In the genomic region with DNA sequence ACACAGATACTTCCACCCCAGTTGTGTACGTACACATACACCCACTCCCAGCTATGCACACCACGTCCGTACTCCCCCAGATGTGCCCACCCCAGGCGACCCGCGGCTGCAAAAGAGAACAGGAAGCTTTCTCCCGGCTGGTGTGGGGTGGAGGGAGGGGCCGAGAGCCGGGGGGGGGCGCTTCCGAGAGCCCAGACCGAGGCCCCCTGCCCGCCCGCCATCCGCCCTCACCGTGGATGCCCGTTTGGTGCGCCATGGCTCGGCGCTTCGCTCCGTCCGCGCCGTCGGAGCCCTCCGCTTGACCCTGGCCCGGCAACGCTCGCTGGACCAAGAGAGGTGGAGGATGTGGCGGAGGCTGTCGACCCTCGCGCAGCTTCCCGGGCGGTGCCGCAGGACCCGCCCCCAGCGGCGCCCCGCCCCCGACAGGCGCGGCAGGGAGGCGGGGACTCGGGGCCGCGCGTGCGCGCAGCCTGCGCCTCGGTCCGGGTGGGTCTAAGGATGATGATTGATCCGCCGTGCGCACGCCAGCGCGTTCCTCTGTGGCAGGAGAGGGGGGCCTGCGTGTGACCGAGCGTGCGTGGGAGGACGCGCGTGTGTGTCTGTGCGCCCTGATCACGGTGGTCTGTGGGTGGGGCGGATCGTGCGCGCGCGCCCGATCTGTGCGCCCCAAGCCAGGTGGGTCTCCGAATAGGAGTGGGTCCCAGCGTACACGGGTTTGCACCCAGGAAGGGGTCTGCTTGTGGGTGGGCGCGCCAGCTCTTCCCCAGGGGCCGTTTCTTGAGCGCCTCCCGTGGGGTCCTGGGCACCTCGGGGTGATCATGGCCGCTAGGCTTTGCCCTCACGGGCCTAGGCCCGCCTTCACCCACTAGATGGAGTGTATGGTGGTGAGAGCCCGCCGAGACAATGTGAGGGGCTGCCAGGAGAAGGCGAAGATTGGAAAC, we compare ENCODE assay signal across 2 cellular contexts.
TF ChIP-seq lines count a peak whose summit lies in the region.

Gene TWF2 (minus strand): TSS at position 398 of the 941 bp plus-strand sequence. CDS start 142 bp downstream, at position 256.

TF ChIP-seq in HEK293, 187 proteins besides CTCF, POLR2A, EP300 and RAD21 (continued from another document and continues in another):
- TF ChIP-seq, protein P1, sequence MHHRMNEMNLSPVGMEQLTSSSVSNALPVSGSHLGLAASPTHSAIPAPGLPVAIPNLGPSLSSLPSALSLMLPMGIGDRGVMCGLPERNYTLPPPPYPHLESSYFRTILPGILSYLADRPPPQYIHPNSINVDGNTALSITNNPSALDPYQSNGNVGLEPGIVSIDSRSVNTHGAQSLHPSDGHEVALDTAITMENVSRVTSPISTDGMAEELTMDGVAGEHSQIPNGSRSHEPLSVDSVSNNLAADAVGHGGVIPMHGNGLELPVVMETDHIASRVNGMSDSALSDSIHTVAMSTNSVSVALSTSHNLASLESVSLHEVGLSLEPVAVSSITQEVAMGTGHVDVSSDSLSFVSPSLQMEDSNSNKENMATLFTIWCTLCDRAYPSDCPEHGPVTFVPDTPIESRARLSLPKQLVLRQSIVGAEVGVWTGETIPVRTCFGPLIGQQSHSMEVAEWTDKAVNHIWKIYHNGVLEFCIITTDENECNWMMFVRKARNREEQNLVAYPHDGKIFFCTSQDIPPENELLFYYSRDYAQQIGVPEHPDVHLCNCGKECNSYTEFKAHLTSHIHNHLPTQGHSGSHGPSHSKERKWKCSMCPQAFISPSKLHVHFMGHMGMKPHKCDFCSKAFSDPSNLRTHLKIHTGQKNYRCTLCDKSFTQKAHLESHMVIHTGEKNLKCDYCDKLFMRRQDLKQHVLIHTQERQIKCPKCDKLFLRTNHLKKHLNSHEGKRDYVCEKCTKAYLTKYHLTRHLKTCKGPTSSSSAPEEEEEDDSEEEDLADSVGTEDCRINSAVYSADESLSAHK (tag by site-specific recombination; IDR thresholded peaks at IDR 0.05): no peak; the same call in 1 of the 2 replicates
- TF ChIP-seq ATF2 (tag by site-specific recombination; IDR thresholded peaks at IDR 0.05; ENCODE audit: low read depth): no peak
- TF ChIP-seq SP7 (tag by site-specific recombination; IDR thresholded peaks at IDR 0.05): peak; percentile 60; the same call in 1 of the 2 replicates
- peak; percentile 89; the same call in 1 of the 2 replicates for TF ChIP-seq ZNF785 (tag by site-specific recombination; IDR thresholded peaks at IDR 0.05)
- TF ChIP-seq ZNF354C (tag by site-specific recombination; IDR thresholded peaks at IDR 0.05; ENCODE audit: borderline replicate concordance, low read depth): no peak
- TF ChIP-seq ZNF155 (tag by site-specific recombination; IDR thresholded peaks at IDR 0.05): no peak
- TF ChIP-seq ZNF777 (tag by site-specific recombination; IDR thresholded peaks at IDR 0.05; ENCODE audit: borderline replicate concordance): no peak
- peak; percentile 97 for TF ChIP-seq ZNF423 (tag by site-specific recombination; IDR thresholded peaks at IDR 0.05)
- no peak for TF ChIP-seq ZNF174 (tag by site-specific recombination; IDR thresholded peaks at IDR 0.05)
- TF ChIP-seq ZBTB49 (tag by site-specific recombination; IDR thresholded peaks at IDR 0.05; ENCODE audit: low read depth): no peak
- TF ChIP-seq ZNF677 (tag by site-specific recombination; IDR thresholded peaks at IDR 0.05): no peak
- no peak for TF ChIP-seq REPIN1 (tag by site-specific recombination; IDR thresholded peaks at IDR 0.05; ENCODE audit: low read depth)
- no peak for TF ChIP-seq TRIM28 (IDR thresholded peaks at IDR 0.05; ENCODE audit: borderline replicate concordance, low read length)
- no peak for TF ChIP-seq YY2 (tag by site-specific recombination; IDR thresholded peaks at IDR 0.05)
- no peak for TF ChIP-seq OSR2 (tag by site-specific recombination; IDR thresholded peaks at IDR 0.05)
- TF ChIP-seq ZNF214 (tag by site-specific recombination; IDR thresholded peaks at IDR 0.05; ENCODE audit: borderline replicate concordance): no peak
- no peak for TF ChIP-seq ZNF37A (tag by site-specific recombination; IDR thresholded peaks at IDR 0.05)
- TF ChIP-seq ZNF792 (tag by site-specific recombination; IDR thresholded peaks at IDR 0.05): no peak
- TF ChIP-seq ZNF658 (tag by site-specific recombination; IDR thresholded peaks at IDR 0.05): no peak
- TF ChIP-seq MEIS1 (CRISPR knock-in tag; IDR thresholded peaks at IDR 0.05; ENCODE audit: borderline replicate concordance): no peak
- TF ChIP-seq ZNF510 (tag by site-specific recombination; IDR thresholded peaks at IDR 0.05; ENCODE audit: insufficient replicate concordance): no peak
- no peak for TF ChIP-seq ZNF544 (tag by site-specific recombination; IDR thresholded peaks at IDR 0.05)

TF ChIP-seq in K562, 482 proteins besides CTCF, POLR2A, EP300 and RAD21 (continued from another document and continues in another):
- TF ChIP-seq, protein P2, sequence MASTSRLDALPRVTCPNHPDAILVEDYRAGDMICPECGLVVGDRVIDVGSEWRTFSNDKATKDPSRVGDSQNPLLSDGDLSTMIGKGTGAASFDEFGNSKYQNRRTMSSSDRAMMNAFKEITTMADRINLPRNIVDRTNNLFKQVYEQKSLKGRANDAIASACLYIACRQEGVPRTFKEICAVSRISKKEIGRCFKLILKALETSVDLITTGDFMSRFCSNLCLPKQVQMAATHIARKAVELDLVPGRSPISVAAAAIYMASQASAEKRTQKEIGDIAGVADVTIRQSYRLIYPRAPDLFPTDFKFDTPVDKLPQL (IDR thresholded peaks at IDR 0.05; ENCODE audit: extremely low read depth, insufficient read length): no peak
- TF ChIP-seq RBFOX2 (IDR thresholded peaks at IDR 0.05; ENCODE audit: low read depth, low read length) (peak; percentile 94), UBTF (IDR thresholded peaks at IDR 0.05; ENCODE audit: borderline replicate concordance in 1 of 2, low read depth in 2 of 2, low read length in 2 of 2) (no peak), ZNF277 (CRISPR knock-in tag; IDR thresholded peaks at IDR 0.05; ENCODE audit: borderline replicate concordance) (no peak), NR2C2 (CRISPR knock-in tag; IDR thresholded peaks at IDR 0.05) (no peak), NR2C2 (tag; IDR thresholded peaks at IDR 0.05) (no peak), SP1 (CRISPR knock-in tag; IDR thresholded peaks at IDR 0.05) (no peak), SRF (CRISPR knock-in tag; IDR thresholded peaks at IDR 0.05) (no peak), ZNF780A (CRISPR knock-in tag; IDR thresholded peaks at IDR 0.05) (no peak), NFRKB (IDR thresholded peaks at IDR 0.05; ENCODE audit: low read depth) (peak; percentile 40), DDX20 (tag; IDR thresholded peaks at IDR 0.05; ENCODE audit: low read depth) (no peak), BRF1 (IDR thresholded peaks at IDR 0.05; ENCODE audit: borderline replicate concordance, extremely low read depth, insufficient read length) (no peak), WHSC1 (IDR thresholded peaks at IDR 0.05; ENCODE audit: low read length) (no peak), FOXM1 (IDR thresholded peaks at IDR 0.05; ENCODE audit: low read depth) (no peak), FOXM1 (CRISPR knock-in tag; IDR thresholded peaks at IDR 0.05; ENCODE audit: low read depth) (no peak), HNRNPK (IDR thresholded peaks at IDR 0.05; ENCODE audit: low read depth, low read length, poor library complexity, severe bottlenecking) (no peak), ZBTB8A (IDR thresholded peaks at IDR 0.05; ENCODE audit: partially characterized antibody) (no peak), PHB (CRISPR knock-in tag; IDR thresholded peaks at IDR 0.05) (peak; percentile 63; the same call in 1 of the 2 replicates), ZNF696 (CRISPR knock-in tag; conservative IDR thresholded peaks at IDR 0.05) (no peak), CCAR2 (IDR thresholded peaks at IDR 0.05; ENCODE audit: low read depth, low read length) (no peak), ZNF316 (IDR thresholded peaks at IDR 0.05) (no peak), STAT5B (CRISPR knock-in tag; IDR thresholded peaks at IDR 0.05) (no peak), CREBBP (IDR thresholded peaks at IDR 0.05; ENCODE audit: low read depth, low read length) (no peak), TEAD2 (tag; IDR thresholded peaks at IDR 0.05) (no peak), ZNF561 (CRISPR knock-in tag; conservative IDR thresholded peaks at IDR 0.05) (no peak), TCF15 (CRISPR knock-in tag; IDR thresholded peaks at IDR 0.05) (no peak), YY1 (IDR thresholded peaks at IDR 0.05; ENCODE audit: borderline replicate concordance in 1 of 3, control insufficient read depth in 1 of 3, extremely low read depth in 1 of 3, insufficient read depth in 3 of 3, insufficient read length in 1 of 3, insufficient replicate concordance in 2 of 3, low read depth in 1 of 3, low read length in 2 of 3) (peak; percentile 17 to 82 (median 69)), MTA2 (IDR thresholded peaks at IDR 0.05; ENCODE audit: low read depth) (no peak), PHB2 (IDR thresholded peaks at IDR 0.05; ENCODE audit: low read depth) (no peak), PREB (CRISPR knock-in tag; IDR thresholded peaks at IDR 0.05) (no peak), ZNF830 (CRISPR knock-in tag; IDR thresholded peaks at IDR 0.05) (no peak), NRF1 (conservative IDR thresholded peaks at IDR 0.05 in 1 of 2, IDR thresholded peaks at IDR 0.05 in 1 of 2) (peak; percentile 92 to 93), SMAD2 (IDR thresholded peaks at IDR 0.05; ENCODE audit: low read depth, low read length) (no peak), PTBP1 (IDR thresholded peaks at IDR 0.05; ENCODE audit: low read depth, low read length) (no peak), TSC22D4 (tag; IDR thresholded peaks at IDR 0.05) (no peak), SFPQ (IDR thresholded peaks at IDR 0.05; ENCODE audit: low read depth, low read length) (no peak), FOXP1 (CRISPR knock-in tag; IDR thresholded peaks at IDR 0.05) (no peak)
- TF ChIP-seq, protein P3, sequence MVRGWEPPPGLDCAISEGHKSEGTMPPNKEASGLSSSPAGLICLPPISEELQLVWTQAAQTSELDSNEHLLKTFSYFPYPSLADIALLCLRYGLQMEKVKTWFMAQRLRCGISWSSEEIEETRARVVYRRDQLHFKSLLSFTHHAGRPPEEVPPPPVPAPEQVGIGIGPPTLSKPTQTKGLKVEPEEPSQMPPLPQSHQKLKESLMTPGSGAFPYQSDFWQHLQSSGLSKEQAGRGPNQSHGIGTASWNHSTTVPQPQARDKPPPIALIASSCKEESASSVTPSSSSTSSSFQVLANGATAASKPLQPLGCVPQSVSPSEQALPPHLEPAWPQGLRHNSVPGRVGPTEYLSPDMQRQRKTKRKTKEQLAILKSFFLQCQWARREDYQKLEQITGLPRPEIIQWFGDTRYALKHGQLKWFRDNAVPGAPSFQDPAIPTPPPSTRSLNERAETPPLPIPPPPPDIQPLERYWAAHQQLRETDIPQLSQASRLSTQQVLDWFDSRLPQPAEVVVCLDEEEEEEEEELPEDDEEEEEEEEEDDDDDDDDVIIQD (CRISPR knock-in tag; IDR thresholded peaks at IDR 0.05): no peak
